ENCODE assay signal across 10 cellular contexts in genomic region chr9:115209601-115210306, GRCh38.
DNase-seq lines count a peak whose midpoint lies in the region; ATAC-seq and TF ChIP-seq lines count a peak whose summit lies in the region.
"Had no signal": no experiment of that assay in that cellular context is flagged by ENCODE, and none has a peak within 500 bp of the region (broad histone marks: within the 10 kb centered on the region; RNA-seq: fewer than 3 reads in every experiment).

No MANE protein-coding gene starts in this region.

- no peaks in the 10 kb centered on the region for H3K27me3 ChIP-seq in PC-3 (ENCODE audit: low read length)
- H3K27me3 ChIP-seq in psoas muscle (ENCODE audit: insufficient read depth in 3 of 3, low read length in 2 of 3), result no peaks in the 10 kb centered on the region
- no peaks in the 10 kb centered on the region for H3K27me3 ChIP-seq in suprapubic skin
- H3K27me3 ChIP-seq: cardiac muscle cell, SJSA1 had no signal

- H3K4me3 ChIP-seq in PC-3 (ENCODE audit: low read length), result no peak overlapping the region
- no peak overlapping the region for H3K4me3 ChIP-seq in psoas muscle
- H3K4me3 ChIP-seq in suprapubic skin, result no peak overlapping the region
- H3K4me3 ChIP-seq: cardiac muscle cell, SJSA1 had no signal

- H3K9ac ChIP-seq in PC-3 (ENCODE audit: low read length), result no peak overlapping the region

- BruUV-seq in PC-3 (replicated peaks; lab: Mats Ljungman, UMichigan), result no TSS peak

- TF ChIP-seq EP300 in suprapubic skin (IDR thresholded peaks at IDR 0.05), result no peak

- H4K20me1 ChIP-seq in PC-3 (ENCODE audit: low read length), result no peaks in the 10 kb centered on the region

- intact Hi-C loops in PC-3 (cut with micrococcal nuclease), result loop anchor here (5.0 kb wide), 1 partner anchor 92 kb away; the partner anchor contains the start of gene TNC
- intact Hi-C loops in psoas muscle (cut with DNase I), result no loop called here
- intact Hi-C loops in posterior cingulate gyrus (cut with DNase I), result loop anchor here (5.0 kb wide), 1 partner anchor 47 kb away; no protein-coding TSS in a partner anchor

- TF ChIP-seq POLR2A in suprapubic skin (IDR thresholded peaks at IDR 0.05), result no peak

- DNase-seq in activated CD4-positive, alpha-beta T cell treated with anti-CD3 and anti-CD28 coated beads for 48 hours, result peak; percentile 36
- DNase-seq in activated CD4-positive, alpha-beta T cell treated with anti-CD3 and anti-CD28 coated beads for 1 hour, result no peak
- peak; percentile 61 for DNase-seq in PC-3
- no peak for DNase-seq in psoas muscle
- no peak for DNase-seq in suprapubic skin (ENCODE audit: low spot score in 2 of 2)
- no peak for DNase-seq in caudate nucleus (lab: John Stamatoyannopoulos, UW)
- DNase-seq in posterior cingulate gyrus, result no peak

- TF ChIP-seq CTCF in PC-3 (conservative IDR thresholded peaks at IDR 0.05; ENCODE audit: low read depth, low read length), result no peak
- TF ChIP-seq CTCF in psoas muscle (IDR thresholded peaks at IDR 0.05), result no peak
- TF ChIP-seq CTCF in suprapubic skin (IDR thresholded peaks at IDR 0.05), result no peak

- CTCF ChIA-PET in PC-3 (lab: Charles Lee), result no interaction called here

- H3K9me3 ChIP-seq in PC-3 (ENCODE audit: low read length) (no peaks in the 10 kb centered on the region), psoas muscle (no peaks in the 10 kb centered on the region), suprapubic skin (no peaks in the 10 kb centered on the region)
- H3K9me3 ChIP-seq: SJSA1 had no signal

- H3K4me2 ChIP-seq in PC-3 (ENCODE audit: low read length), result no peak overlapping the region

- WGBS in psoas muscle, 3 donors, result 22 to 51% (median 34%) methylated on average over 2 of the region's 2 CpGs
- WGBS in suprapubic skin, result 60% methylated on average over 2 of the region's 2 CpGs

- no peaks in the 10 kb centered on the region for H3K36me3 ChIP-seq in PC-3 (ENCODE audit: low read depth, low read length)
- H3K36me3 ChIP-seq in psoas muscle (ENCODE audit: insufficient read depth in 1 of 2, low read depth in 1 of 2), result no peaks in the 10 kb centered on the region
- no peaks in the 10 kb centered on the region for H3K36me3 ChIP-seq in suprapubic skin
- H3K36me3 ChIP-seq: cardiac muscle cell, SJSA1 had no signal

- H3K4me1 ChIP-seq in PC-3 (ENCODE audit: insufficient read depth, low read length), result peaks cover 48% of the 10 kb centered on the region
- peaks cover 10% of the 10 kb centered on the region for H3K4me1 ChIP-seq in psoas muscle
- peaks cover 15% of the 10 kb centered on the region for H3K4me1 ChIP-seq in suprapubic skin

- ATAC-seq in HG02623 (IDR thresholded peaks at IDR 0.05; ENCODE audit: unreplicated experiment) (peak; percentile 46), PC-3 (peak; percentile 32; the same call in 1 of the 2 replicates), psoas muscle (peak in 3 of 4 donors; percentile 17 to 57 (median 33))

- POLR2A ChIA-PET in PC-3 (lab: Charles Lee; ENCODE audit: unreplicated experiment), result interaction anchor here (0.6 kb wide), 1 partner anchor 91 kb away, joined by 3 read pairs; no protein-coding TSS in a partner anchor

- no peaks in the 10 kb centered on the region for H3F3A ChIP-seq in PC-3 (ENCODE audit: low read length, unreplicated experiment)

- H2AFZ ChIP-seq in PC-3 (ENCODE audit: low read length), result no peak overlapping the region

- H3K27ac ChIP-seq in PC-3 (ENCODE audit: low read length) (no peak overlapping the region), psoas muscle (no peak overlapping the region), suprapubic skin (no peak overlapping the region), caudate nucleus (ENCODE audit: low read depth, low read length) (no peak overlapping the region)
- H3K27ac ChIP-seq: cardiac muscle cell, SJSA1 had no signal

- H3K79me2 ChIP-seq in PC-3 (ENCODE audit: low read length), result no peaks in the 10 kb centered on the region

- no peaks in the 10 kb centered on the region for H3K9me2 ChIP-seq in PC-3 (replicated peaks; ENCODE audit: low read length)

Comparison
In these comparisons a context has a peak if more than half of its experiments do, and no peak if none do; other contexts are left out.
1. DNase-seq: peak in activated CD4-positive, alpha-beta T cell treated with anti-CD3 and anti-CD28 coated beads for 48 hours (single experiment) and PC-3 (single experiment); none in activated CD4-positive, alpha-beta T cell treated with anti-CD3 and anti-CD28 coated beads for 1 hour (single experiment), psoas muscle (0 of 2), suprapubic skin (0 of 2), caudate nucleus (0 of 61) and posterior cingulate gyrus (0 of 10).
2. intact Hi-C loops: an anchor here in PC-3 (5.0 kb wide) and posterior cingulate gyrus (5.0 kb wide); none called in psoas muscle.
3. Peak in every context shown above with its lines, with median percentiles within 50 percentile points of each other: ATAC-seq.